In genomic region chr2:19887508-19887907, GRCh38 we compare ENCODE assay signal across 13 cellular contexts.
"Had no signal": no experiment of that assay in that cellular context is flagged by ENCODE, and none has a peak within 500 bp of the region (broad histone marks: within the 10 kb centered on the region; RNA-seq: fewer than 3 reads in every experiment).

No MANE protein-coding gene starts in this region.

- H2AFZ ChIP-seq: hepatocyte had no signal

- ATAC-seq: stimulated activated naive CD8-positive, alpha-beta T cell treated with anti-CD3 and anti-CD28 coated beads, Interleukin-15, Interleukin-2, amounts not matched to agents 100 U/mL and 50 U/mL, for 24 hours; T-helper 17 cell had no signal

- H3K9me3 ChIP-seq: sigmoid colon, testis had no signal

- H3K27me3 ChIP-seq: hepatocyte, sigmoid colon, testis had no signal

- DNase-seq: activated CD4-positive, alpha-beta memory T cell treated with anti-CD3 and anti-CD28 coated beads, Interleukin-2, amount 10 ng/mL, durations not matched to agents 7 days and 5 days; activated CD4-positive, alpha-beta T cell treated with anti-CD3 and anti-CD28 coated beads for 1 hour; activated CD8-positive, alpha-beta memory T cell treated with anti-CD3 and anti-CD28 coated beads, Interleukin-2, amount 50 U/mL, for 48 hours; aorta; effector CD8-positive, alpha-beta T cell; kidney; sigmoid colon; stimulated activated CD4-positive, alpha-beta T cell treated with anti-CD3 and anti-CD28 coated beads, Interleukin-12 subunit alpha, Interleukin-12 subunit beta, amount 100 ng/mL, for 4 hours; stimulated activated naive CD8-positive, alpha-beta T cell treated with anti-CD3 and anti-CD28 coated beads, Interleukin-15, Interleukin-2, amounts not matched to agents 100 U/mL and 50 U/mL, for 24 hours; T-helper 17 cell; testis had no signal

- H3K4me2 ChIP-seq: hepatocyte had no signal

- H3K36me3 ChIP-seq: sigmoid colon had no signal

- H3K4me1 ChIP-seq: sigmoid colon, testis had no signal

- H3K27ac ChIP-seq: hepatocyte, sigmoid colon, testis had no signal

- H3K4me3 ChIP-seq: hepatocyte, sigmoid colon, testis had no signal

- FAIRE-seq: colon, kidney had no signal
